ENCODE assay signal across 1 cellular context in genomic region chr11:65500262-65501004, GRCh38.
A peak's percentile ranks its signal among the peaks of the same experiment; 100 is the strongest.
TF ChIP-seq lines count a peak whose summit lies in the region.

No MANE protein-coding gene starts in this region.

TF ChIP-seq in K562, 482 proteins besides CTCF, POLR2A, EP300 and RAD21 (continued from another document and continues in another):
- TF ChIP-seq, protein P1, sequence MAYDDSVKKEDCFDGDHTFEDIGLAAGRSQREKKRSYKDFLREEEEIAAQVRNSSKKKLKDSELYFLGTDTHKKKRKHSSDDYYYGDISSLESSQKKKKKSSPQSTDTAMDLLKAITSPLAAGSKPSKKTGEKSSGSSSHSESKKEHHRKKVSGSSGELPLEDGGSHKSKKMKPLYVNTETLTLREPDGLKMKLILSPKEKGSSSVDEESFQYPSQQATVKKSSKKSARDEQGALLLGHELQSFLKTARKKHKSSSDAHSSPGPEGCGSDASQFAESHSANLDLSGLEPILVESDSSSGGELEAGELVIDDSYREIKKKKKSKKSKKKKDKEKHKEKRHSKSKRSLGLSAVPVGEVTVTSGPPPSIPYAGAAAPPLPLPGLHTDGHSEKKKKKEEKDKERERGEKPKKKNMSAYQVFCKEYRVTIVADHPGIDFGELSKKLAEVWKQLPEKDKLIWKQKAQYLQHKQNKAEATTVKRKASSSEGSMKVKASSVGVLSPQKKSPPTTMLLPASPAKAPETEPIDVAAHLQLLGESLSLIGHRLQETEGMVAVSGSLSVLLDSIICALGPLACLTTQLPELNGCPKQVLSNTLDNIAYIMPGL (CRISPR knock-in tag; IDR thresholded peaks at IDR 0.05) = 0 out of 2 replicates have a peak, but pooled peaks have one; percentile 12
- TF ChIP-seq, protein P2, sequence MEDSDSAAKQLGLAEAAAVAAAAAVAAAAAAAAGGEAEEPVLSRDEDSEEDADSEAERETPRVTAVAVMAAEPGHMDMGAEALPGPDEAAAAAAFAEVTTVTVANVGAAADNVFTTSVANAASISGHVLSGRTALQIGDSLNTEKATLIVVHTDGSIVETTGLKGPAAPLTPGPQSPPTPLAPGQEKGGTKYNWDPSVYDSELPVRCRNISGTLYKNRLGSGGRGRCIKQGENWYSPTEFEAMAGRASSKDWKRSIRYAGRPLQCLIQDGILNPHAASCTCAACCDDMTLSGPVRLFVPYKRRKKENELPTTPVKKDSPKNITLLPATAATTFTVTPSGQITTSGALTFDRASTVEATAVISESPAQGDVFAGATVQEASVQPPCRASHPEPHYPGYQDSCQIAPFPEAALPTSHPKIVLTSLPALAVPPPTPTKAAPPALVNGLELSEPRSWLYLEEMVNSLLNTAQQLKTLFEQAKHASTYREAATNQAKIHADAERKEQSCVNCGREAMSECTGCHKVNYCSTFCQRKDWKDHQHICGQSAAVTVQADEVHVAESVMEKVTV (CRISPR knock-in tag; IDR thresholded peaks at IDR 0.05) = peak; percentile 1; the same call in 1 of the 2 replicates
- TF ChIP-seq SMARCA4 (IDR thresholded peaks at IDR 0.05) (no peak), ZNF518B (CRISPR knock-in tag; IDR thresholded peaks at IDR 0.05) (no peak), DACH1 (IDR thresholded peaks at IDR 0.05; ENCODE audit: partially characterized antibody) (no peak), NR2C1 (IDR thresholded peaks at IDR 0.05) (no peak), NR2C1 (tag; IDR thresholded peaks at IDR 0.05) (no peak), JUND (IDR thresholded peaks at IDR 0.05; ENCODE audit: borderline replicate concordance, low read depth, low read length) (no peak), JUND (tag; IDR thresholded peaks at IDR 0.05; ENCODE audit: borderline replicate concordance, low read depth, low read length) (no peak), BRF1 (IDR thresholded peaks at IDR 0.05; ENCODE audit: borderline replicate concordance, extremely low read depth, insufficient read length) (no peak), TRIM25 (IDR thresholded peaks at IDR 0.05; ENCODE audit: borderline replicate concordance) (no peak; the same call in 1 of the 2 replicates), PHF20 (IDR thresholded peaks at IDR 0.05; ENCODE audit: partially characterized antibody) (no peak), ZKSCAN3 (CRISPR knock-in tag; IDR thresholded peaks at IDR 0.05) (no peak), KAT8 (IDR thresholded peaks at IDR 0.05; ENCODE audit: low read depth) (no peak), BRD9 (IDR thresholded peaks at IDR 0.05; ENCODE audit: low read depth, partially characterized antibody) (no peak), CREBBP (IDR thresholded peaks at IDR 0.05; ENCODE audit: low read depth, low read length) (no peak), MIER1 (IDR thresholded peaks at IDR 0.05; ENCODE audit: low read depth) (0 out of 2 replicates have a peak, but pooled peaks have one; percentile 25), TAF1 (IDR thresholded peaks at IDR 0.05; ENCODE audit: control insufficient read depth, extremely low read depth, insufficient read depth, low read length, severe bottlenecking) (peak; percentile 74), JUNB (CRISPR knock-in tag; conservative IDR thresholded peaks at IDR 0.05) (no peak), ZFP30 (CRISPR knock-in tag; IDR thresholded peaks at IDR 0.05; ENCODE audit: borderline replicate concordance) (no peak), ZBTB1 (CRISPR knock-in tag; IDR thresholded peaks at IDR 0.05; ENCODE audit: borderline replicate concordance, low read depth) (no peak), RHOXF2B (CRISPR knock-in tag; conservative IDR thresholded peaks at IDR 0.05) (no peak), ETV1 (tag; conservative IDR thresholded peaks at IDR 0.05; ENCODE audit: low read depth) (no peak), E2F8 (IDR thresholded peaks at IDR 0.05; ENCODE audit: low read depth, partially characterized antibody) (no peak), NELFE (IDR thresholded peaks at IDR 0.05; ENCODE audit: insufficient read depth, insufficient read length) (no peak), POLR2B (IDR thresholded peaks at IDR 0.05; ENCODE audit: low read depth, partially characterized antibody) (peak; percentile 99), NFIX (CRISPR knock-in tag; IDR thresholded peaks at IDR 0.05; ENCODE audit: low read depth) (no peak), PHF8 (IDR thresholded peaks at IDR 0.05; ENCODE audit: borderline replicate concordance, low read length) (peak; percentile 31), ZNF354B (CRISPR knock-in tag; IDR thresholded peaks at IDR 0.05) (no peak; the same call in 1 of the 2 replicates), PTRF (tag; IDR thresholded peaks at IDR 0.05) (no peak), HIVEP1 (CRISPR knock-in tag; IDR thresholded peaks at IDR 0.05) (0 out of 2 replicates have a peak, but pooled peaks have one; percentile 52), TAF15 (IDR thresholded peaks at IDR 0.05; ENCODE audit: low read depth, low read length) (no peak), BRD4 (IDR thresholded peaks at IDR 0.05) (no peak; the same call in 1 of the 2 replicates), HNRNPUL1 (IDR thresholded peaks at IDR 0.05; ENCODE audit: low read length) (no peak), PML (IDR thresholded peaks at IDR 0.05; ENCODE audit: low read length) (peak; percentile 86), MAFG (tag; conservative IDR thresholded peaks at IDR 0.05) (no peak), MCM5 (IDR thresholded peaks at IDR 0.05; ENCODE audit: low read depth) (no peak)
- TF ChIP-seq, protein P3, sequence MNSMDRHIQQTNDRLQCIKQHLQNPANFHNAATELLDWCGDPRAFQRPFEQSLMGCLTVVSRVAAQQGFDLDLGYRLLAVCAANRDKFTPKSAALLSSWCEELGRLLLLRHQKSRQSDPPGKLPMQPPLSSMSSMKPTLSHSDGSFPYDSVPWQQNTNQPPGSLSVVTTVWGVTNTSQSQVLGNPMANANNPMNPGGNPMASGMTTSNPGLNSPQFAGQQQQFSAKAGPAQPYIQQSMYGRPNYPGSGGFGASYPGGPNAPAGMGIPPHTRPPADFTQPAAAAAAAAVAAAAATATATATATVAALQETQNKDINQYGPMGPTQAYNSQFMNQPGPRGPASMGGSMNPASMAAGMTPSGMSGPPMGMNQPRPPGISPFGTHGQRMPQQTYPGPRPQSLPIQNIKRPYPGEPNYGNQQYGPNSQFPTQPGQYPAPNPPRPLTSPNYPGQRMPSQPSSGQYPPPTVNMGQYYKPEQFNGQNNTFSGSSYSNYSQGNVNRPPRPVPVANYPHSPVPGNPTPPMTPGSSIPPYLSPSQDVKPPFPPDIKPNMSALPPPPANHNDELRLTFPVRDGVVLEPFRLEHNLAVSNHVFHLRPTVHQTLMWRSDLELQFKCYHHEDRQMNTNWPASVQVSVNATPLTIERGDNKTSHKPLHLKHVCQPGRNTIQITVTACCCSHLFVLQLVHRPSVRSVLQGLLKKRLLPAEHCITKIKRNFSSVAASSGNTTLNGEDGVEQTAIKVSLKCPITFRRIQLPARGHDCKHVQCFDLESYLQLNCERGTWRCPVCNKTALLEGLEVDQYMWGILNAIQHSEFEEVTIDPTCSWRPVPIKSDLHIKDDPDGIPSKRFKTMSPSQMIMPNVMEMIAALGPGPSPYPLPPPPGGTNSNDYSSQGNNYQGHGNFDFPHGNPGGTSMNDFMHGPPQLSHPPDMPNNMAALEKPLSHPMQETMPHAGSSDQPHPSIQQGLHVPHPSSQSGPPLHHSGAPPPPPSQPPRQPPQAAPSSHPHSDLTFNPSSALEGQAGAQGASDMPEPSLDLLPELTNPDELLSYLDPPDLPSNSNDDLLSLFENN (IDR thresholded peaks at IDR 0.05; ENCODE audit: low read depth in 2 of 2, low read length in 2 of 2) = peak in 1 of 2 experiments; percentile 50; a peak in 1 of 4 replicates
